8 cellular contexts compared by ENCODE assay signal in genomic region chr3:111715911-111716523, GRCh38. TPM values are rescaled to one million over a fixed set of nuclear protein-coding genes. Genes with fewer than 3 reads are reported as not detected.
DNase-seq lines count a peak whose midpoint lies in the region; ATAC-seq and TF ChIP-seq lines count a peak whose summit lies in the region.

No MANE protein-coding gene starts in this region.

- H3K27ac ChIP-seq in 22Rv1 (no peak overlapping the region), stomach (no peak overlapping the region)

- DNase-seq in ELF-1 (ENCODE audit: low read depth, low spot score) (peak; percentile 13), MV-4-11 (lab: John Stamatoyannopoulos, UW) (peak; percentile 37), left ventricle myocardium superior (peak; percentile 61), stomach (peak; percentile 77), NCI-H187 (lab: John Stamatoyannopoulos, UW) (no peak)
- peak; percentile 24 for DNase-seq in activated effector memory CD4-positive, alpha-beta T cell treated with Interleukin-2 at 50 U/mL for 16 hours

- no peaks in the 10 kb centered on the region for H3K36me3 ChIP-seq in stomach

- intact Hi-C loops in left ventricle myocardium superior (cut with micrococcal nuclease) (loop anchor here (2.0 kb wide), 2 partner anchors 145 to 251 kb away; no protein-coding TSS in a partner anchor), stomach (cut with DNase I; ENCODE audit: low total_unique reads) (loop anchor here (5.0 kb wide), 1 partner anchor 251 kb away; no protein-coding TSS in a partner anchor)

- TF ChIP-seq POLR2A in stomach (IDR thresholded peaks at IDR 0.05), result no peak

- 55 to 70% (median 59%) methylated on average over 7 of the region's 7 CpGs for WGBS in stomach, 5 donors

- H3K4me3 ChIP-seq in stomach, result no peak overlapping the region

- no peak for TF ChIP-seq EP300 in stomach (IDR thresholded peaks at IDR 0.05)

- H3K27me3 ChIP-seq in stomach, result no peaks in the 10 kb centered on the region

- H3K4me1 ChIP-seq in stomach, result peaks cover 0 to 8% (median 5%) of the 10 kb centered on the region in 4 donors

- ATAC-seq in left ventricle myocardium superior (peak; percentile 12), HG03520 (IDR thresholded peaks at IDR 0.05; ENCODE audit: unreplicated experiment) (no peak)

- H3K9me3 ChIP-seq in stomach, result no peaks in the 10 kb centered on the region

- TF ChIP-seq CTCF in 22Rv1 (IDR thresholded peaks at IDR 0.05) (peak; percentile 83), stomach (IDR thresholded peaks at IDR 0.05) (peak in 4 of 7 experiments; percentile 41 to 65 (median 53))

RNA-seq across cellular contexts. Expression of gene PLCXD2, which starts 41.5 kb away (rescaled TPM):
- 9.3 TPM for total RNA-seq in left ventricle myocardium superior
- 1 to 10 TPM in 3 of 5 donors, under 1 TPM in 2; under 0.01 to 5.5 (median 1.2) TPM for total RNA-seq in stomach
- 10 to 100 TPM; 14.6 to 50.4 (median 43.3) TPM for polyA plus RNA-seq in stomach

Comparison
In these comparisons a context has a peak if more than half of its experiments do, and no peak if none do; other contexts are left out.
1. DNase-seq: peak in ELF-1 (single experiment), MV-4-11 (single experiment), activated effector memory CD4-positive, alpha-beta T cell treated with Interleukin-2 at 50 U/mL for 16 hours (single experiment), left ventricle myocardium superior (single experiment) and stomach (single experiment); none in NCI-H187 (0 of 2).